ENCODE assay signal across 1 cellular context in the genomic region with DNA sequence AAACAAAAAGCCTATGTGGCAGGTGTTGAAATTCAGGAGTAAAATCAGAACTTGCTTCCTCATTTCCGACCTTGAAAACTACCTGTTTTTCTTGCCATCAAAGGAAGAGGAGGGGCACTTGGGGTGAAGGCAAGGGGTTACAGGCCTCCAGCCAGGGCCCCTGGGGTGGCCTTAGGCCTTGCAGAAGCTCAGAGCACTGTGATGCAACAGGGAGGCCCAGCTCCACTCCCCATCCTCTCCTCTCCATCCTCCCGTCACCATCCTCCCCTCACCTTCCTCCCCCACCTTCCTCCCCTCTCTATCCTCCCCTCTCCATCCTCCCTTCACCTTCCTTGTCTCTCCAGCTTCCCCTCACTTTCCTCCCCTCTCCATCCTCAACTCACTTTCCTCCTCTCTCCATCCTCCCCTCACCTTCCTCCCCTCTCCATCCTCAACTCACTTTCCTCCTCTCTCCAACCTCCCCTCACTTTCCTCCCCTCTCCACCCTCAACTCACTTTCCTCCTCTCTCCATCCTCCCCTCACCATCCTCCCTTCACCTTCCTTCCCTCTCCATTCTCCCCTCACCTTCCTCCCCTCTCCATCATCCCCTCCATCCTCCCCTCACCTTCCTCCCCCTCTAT.
A peak's percentile ranks its signal among the peaks of the same experiment; 100 is the strongest.
TF ChIP-seq lines count a peak whose summit lies in the region.

No MANE protein-coding gene starts in this region.

TF ChIP-seq in K562, 482 proteins besides CTCF, POLR2A, EP300 and RAD21:
- no peak for TF ChIP-seq KLF1 (tag; IDR thresholded peaks at IDR 0.05)
- TF ChIP-seq ZNF263 (CRISPR knock-in tag; IDR thresholded peaks at IDR 0.05; ENCODE audit: borderline replicate concordance): peak; percentile 95
